8 cellular contexts compared by ENCODE assay signal in genomic region chr22:31496735-31497146, GRCh38. TPM values are rescaled to one million over a fixed set of nuclear protein-coding genes. Genes with fewer than 3 reads are reported as not detected.
DNase-seq lines count a peak whose midpoint lies in the region; ATAC-seq and TF ChIP-seq lines count a peak whose summit lies in the region.

No MANE protein-coding gene starts in this region.

- H3K4me3 ChIP-seq in GM12864 (ENCODE audit: low read depth, low read length): peak overlapping the region; percentile 68
- H3K4me3 ChIP-seq in SK-N-MC: peak overlapping the region; percentile 96

- 0 out of 2 replicates have a peak, but pooled peaks cover 4% of the 10 kb centered on the region for H3K36me3 ChIP-seq in SK-N-MC (ENCODE audit: insufficient read depth, low read length)

- H3K9me3 ChIP-seq in SK-N-MC (ENCODE audit: low read depth, low read length): no peaks in the 10 kb centered on the region; the same call in 1 of the 2 replicates

- H3K4me3 Mint-ChIP-seq in brain: peak overlapping the region; percentile 94 to 96 (median 95)

- peaks cover 22% of the 10 kb centered on the region for H3K4me1 Mint-ChIP-seq in brain

- no peak for TF ChIP-seq CTCF in GM12864 (IDR thresholded peaks at IDR 0.05; ENCODE audit: low read depth, low read length, missing control alignments)
- no peak for TF ChIP-seq CTCF in brain (conservative IDR thresholded peaks at IDR 0.05)

- no peak for DNase-seq in GM12864 (ENCODE audit: low read depth)
- no peak for DNase-seq in SK-N-MC (ENCODE audit: low read depth, low spot score)
- peak; percentile 45 to 55 for DNase-seq in left colon
- peak in 2 of 3 experiments; percentile 13 to 20 for DNase-seq in stimulated activated CD4-positive, alpha-beta T cell treated with anti-CD3 and anti-CD28 coated beads, TNF-alpha, amount 100 ng/mL, for 4 hours (ENCODE audit: low read depth in 3 of 3)
- no peak for DNase-seq in SK-N-DZ (ENCODE audit: low spot score)

- no peak overlapping the region for H3K27ac ChIP-seq in SK-N-MC

- H3K9ac ChIP-seq in SK-N-MC (ENCODE audit: insufficient read length): peak overlapping the region; percentile 82

- peak overlapping the region in 4 of 5 experiments; percentile 34 to 73 (median 60) for H3K27ac Mint-ChIP-seq in brain

- ATAC-seq in HG02870 (IDR thresholded peaks at IDR 0.05; ENCODE audit: unreplicated experiment) (peak; percentile 14), left colon (peak; percentile 46), GM18870 (IDR thresholded peaks at IDR 0.05; ENCODE audit: unreplicated experiment) (no peak)

- intact Hi-C loops in left colon (cut with DNase I, micrococcal nuclease): no loop called here

- H3K9me3 Mint-ChIP-seq in brain: peaks cover 6 to 26% (median 10%) of the 10 kb centered on the region in 5 experiments

- peaks cover 33% of the 10 kb centered on the region for H3K36me3 Mint-ChIP-seq in brain

- H3K27me3 Mint-ChIP-seq in brain: peaks cover 6% of the 10 kb centered on the region

RNA-seq across cellular contexts. Expression of gene SFI1, which starts 0.4 kb away (rescaled TPM):
- polyA plus RNA-seq in brain (ENCODE audit: insufficient read depth, low read depth, low replicate concordance): 11.4 TPM
- total RNA-seq in left colon: 10 to 100 TPM; 39.9 to 40.3 TPM
- polyA plus RNA-seq in SK-N-DZ (2014; cell fraction: cytosol; rRNA removed): 20.9 and 24.4 TPM in 2 replicates
- 216 and 272 TPM in 2 replicates for polyA plus RNA-seq in SK-N-DZ (2014; cell fraction: nucleus; rRNA removed)

RNA-seq across cellular contexts. Expression of gene EIF4ENIF1, which starts 7.1 kb away (rescaled TPM):
- 21.9 TPM for polyA plus RNA-seq in brain (ENCODE audit: insufficient read depth, low read depth, low replicate concordance)
- 10 to 100 TPM; 27.1 to 27.3 TPM for total RNA-seq in left colon
- 12.6 and 12.8 TPM in 2 replicates for polyA plus RNA-seq in SK-N-DZ (2014; cell fraction: cytosol; rRNA removed)
- polyA plus RNA-seq in SK-N-DZ (2014; cell fraction: nucleus; rRNA removed): 25.6 and 34.3 TPM in 2 replicates

Comparison
In these comparisons a context has a peak if more than half of its experiments do, and no peak if none do; other contexts are left out.
1. DNase-seq: peak in left colon (2 of 2) and stimulated activated CD4-positive, alpha-beta T cell treated with anti-CD3 and anti-CD28 coated beads, TNF-alpha, amount 100 ng/mL, for 4 hours (2 of 3); none in GM12864 (single experiment), SK-N-MC (single experiment) and SK-N-DZ (single experiment).